In genomic region chr13:114157869-114158495, GRCh38 we compare ENCODE assay signal across 36 cellular contexts. TPM values are rescaled to one million over a fixed set of nuclear protein-coding genes. Genes with fewer than 3 reads are reported as not detected.
DNase-seq lines count a peak whose midpoint lies in the region; ATAC-seq, FAIRE-seq and TF ChIP-seq lines count a peak whose summit lies in the region.
"Had no signal": no experiment of that assay in that cellular context is flagged by ENCODE, and none has a peak within 500 bp of the region (broad histone marks: within the 10 kb centered on the region; RNA-seq: fewer than 3 reads in every experiment).

No MANE protein-coding gene starts in this region.

- no peaks in the 10 kb centered on the region for H3K27me3 ChIP-seq in CD4-positive, alpha-beta T cell (ENCODE audit: control insufficient read depth, insufficient read depth, low read length)
- H3K27me3 ChIP-seq: ascending aorta, neural progenitor cell, tibial nerve had no signal

- peaks cover 0 to 8% of the 10 kb centered on the region in 2 donors for H3K4me1 ChIP-seq in kidney (ENCODE audit: control insufficient read depth in 1 of 2, insufficient read depth in 1 of 2, low read depth in 1 of 2, low read length in 2 of 2)

- no peaks in the 10 kb centered on the region for H3K36me3 ChIP-seq in kidney (ENCODE audit: control insufficient read depth in 1 of 2, insufficient read depth in 2 of 2, low read length in 2 of 2)
- H3K36me3 ChIP-seq: ascending aorta, left ventricle myocardium inferior, neural progenitor cell, sigmoid colon, tibial nerve had no signal

- POLR2A ChIA-PET in CD4-positive, alpha-beta T cell (lab: Charles Lee), result interaction anchor here (0.8 to 2.5 kb wide), 4 partner anchors 10 to 62 kb away, joined by 4 to 12 read pairs (median 7); no protein-coding TSS in a partner anchor

- H3K4me1 Mint-ChIP-seq in T-helper 1 cell treated with Interleukin-12 subunit alpha and Interleukin-12 subunit beta and Interleukin-4 antibody, amounts not matched to agents 30 μg/mL and 1 μg/mL, for 36 hours (ENCODE audit: low read depth), result peaks cover 58% of the 10 kb centered on the region
- H3K4me1 Mint-ChIP-seq in CD4-positive, alpha-beta T cell (ENCODE audit: low read depth), result peaks cover 86% of the 10 kb centered on the region
- peaks cover 48% of the 10 kb centered on the region for H3K4me1 Mint-ChIP-seq in T-helper 17 cell

- H3K9ac ChIP-seq in kidney (ENCODE audit: low read length in 2 of 2), result no peak overlapping the region
- H3K9ac ChIP-seq: neural progenitor cell had no signal

- no peak for TF ChIP-seq CTCF in CD4-positive, alpha-beta T cell (IDR thresholded peaks at IDR 0.05)
- TF ChIP-seq CTCF in kidney (IDR thresholded peaks at IDR 0.05; ENCODE audit: borderline replicate concordance, extremely low read depth, insufficient read depth), result no peak

- intact Hi-C loops in CD4-positive, alpha-beta T cell (cut with DNase I, micrococcal nuclease), result no loop called here
- intact Hi-C loops in kidney (cut with DNase I), result no loop called here

- peaks cover 24% of the 10 kb centered on the region for H3K9me3 Mint-ChIP-seq in T-helper 1 cell treated with Interleukin-12 subunit alpha and Interleukin-12 subunit beta and Interleukin-4 antibody, amounts not matched to agents 30 μg/mL and 1 μg/mL, for 36 hours
- H3K9me3 Mint-ChIP-seq in CD4-positive, alpha-beta T cell, result no peaks in the 10 kb centered on the region

- DNase-seq in T-helper 1 cell (no peak), T-helper 17 cell (no peak), kidney (peak; percentile 43), RCC 7860 (ENCODE audit: low spot score) (no peak), NAMALWA (ENCODE audit: low spot score) (no peak)
- peak in 2 of 10 experiments; percentile 34 to 42 for DNase-seq in CD4-positive, alpha-beta T cell
- no peak for DNase-seq in stimulated activated CD4-positive, alpha-beta T cell treated with anti-CD3 and anti-CD28 coated beads, Interleukin-2, amount 100 ng/mL, for 48 hours
- DNase-seq: activated CD4-positive, alpha-beta T cell treated with anti-CD3 and anti-CD28 coated beads for 48 hours; activated naive CD4-positive, alpha-beta T cell treated with anti-CD3 and anti-CD28 coated beads, Interleukin-2, amount 50 U/mL, for 16 hours; activated T-cell treated with anti-CD3 and anti-CD28 coated beads, Interleukin-2, amount 50 U/mL, for 72 hours; cortex of kidney; glutamatergic neuron; GOT3; left ventricle myocardium inferior; mesenchymal stem cell; NCI-H146; NCI-H2107; NCI-H345; PC-3; SHP77; sigmoid colon; stimulated activated CD4-positive, alpha-beta T cell treated with anti-CD3 and anti-CD28 coated beads, Interleukin-4, amount 100 ng/mL, for 24 hours; T1000 had no signal

- H3K36me3 Mint-ChIP-seq in T-helper 1 cell treated with Interleukin-12 subunit alpha and Interleukin-12 subunit beta and Interleukin-4 antibody, amounts not matched to agents 30 μg/mL and 1 μg/mL, for 36 hours (ENCODE audit: low read depth), result peaks cover 40% of the 10 kb centered on the region
- H3K36me3 Mint-ChIP-seq in CD4-positive, alpha-beta T cell (ENCODE audit: low read depth), result peaks cover 6% of the 10 kb centered on the region
- no peaks in the 10 kb centered on the region for H3K36me3 Mint-ChIP-seq in T-helper 17 cell (ENCODE audit: low read depth)
- H3K36me3 Mint-ChIP-seq: neural progenitor cell had no signal

- no peak overlapping the region for H3K27ac ChIP-seq in CD4-positive, alpha-beta T cell (ENCODE audit: low read depth, low read length)
- H3K27ac ChIP-seq in kidney (ENCODE audit: low read depth in 2 of 2, low read length in 2 of 2), result no peak overlapping the region
- H3K27ac ChIP-seq: 22Rv1, ascending aorta, C4-2B, left ventricle myocardium inferior, neural progenitor cell, sigmoid colon, tibial nerve, VCaP had no signal

- H3K4me3 Mint-ChIP-seq in T-helper 1 cell treated with Interleukin-12 subunit alpha and Interleukin-12 subunit beta and Interleukin-4 antibody, amounts not matched to agents 30 μg/mL and 1 μg/mL, for 36 hours, result peak overlapping the region; percentile 13
- peak overlapping the region; percentile 70 for H3K4me3 Mint-ChIP-seq in CD4-positive, alpha-beta T cell
- no peak overlapping the region for H3K4me3 Mint-ChIP-seq in T-helper 17 cell
- H3K4me3 Mint-ChIP-seq: activated T-cell treated with anti-CD3 and anti-CD28 coated beads, Interleukin-2, amount 50 U/mL, for 72 hours; neural progenitor cell had no signal

- H3K27ac Mint-ChIP-seq in T-helper 1 cell treated with Interleukin-12 subunit alpha and Interleukin-12 subunit beta and Interleukin-4 antibody, amounts not matched to agents 30 μg/mL and 1 μg/mL, for 36 hours, result peak overlapping the region; percentile 15
- peak overlapping the region; percentile 93 for H3K27ac Mint-ChIP-seq in CD4-positive, alpha-beta T cell
- H3K27ac Mint-ChIP-seq in T-helper 17 cell, result peak overlapping the region; percentile 49
- H3K27ac Mint-ChIP-seq: activated T-cell treated with anti-CD3 and anti-CD28 coated beads, Interleukin-2, amount 50 U/mL, for 72 hours; neural progenitor cell had no signal

- FAIRE-seq in kidney (lab: Jason Lieb, UNC) (no peak), RCC 7860 (lab: Jason Lieb, UNC) (no peak)
- FAIRE-seq: GM19239, islet of Langerhans had no signal

- H3K4me3 ChIP-seq in kidney (ENCODE audit: low read length in 2 of 2), result no peak overlapping the region
- H3K4me3 ChIP-seq: ascending aorta, left ventricle myocardium inferior, neural progenitor cell, sigmoid colon, tibial nerve had no signal

- CTCF ChIA-PET in CD4-positive, alpha-beta T cell (lab: Charles Lee), result no interaction called here

- peak; percentile 37 for ATAC-seq in CD4-positive, alpha-beta T cell (ENCODE audit: poor library complexity)
- ATAC-seq in T-helper 17 cell, result peak; percentile 37
- ATAC-seq: esophagus mucosa, PC-3 had no signal

- peaks cover 5% of the 10 kb centered on the region for H3K27me3 Mint-ChIP-seq in T-helper 1 cell treated with Interleukin-12 subunit alpha and Interleukin-12 subunit beta and Interleukin-4 antibody, amounts not matched to agents 30 μg/mL and 1 μg/mL, for 36 hours (ENCODE audit: low read depth)
- no peaks in the 10 kb centered on the region for H3K27me3 Mint-ChIP-seq in CD4-positive, alpha-beta T cell
- H3K27me3 Mint-ChIP-seq in T-helper 17 cell, result no peaks in the 10 kb centered on the region

- no peaks in the 10 kb centered on the region for H3K9me3 ChIP-seq in CD4-positive, alpha-beta T cell (ENCODE audit: control insufficient read depth, low read length)
- H3K9me3 ChIP-seq in T-helper 17 cell (ENCODE audit: control insufficient read depth, low read length, poor library complexity, severe bottlenecking) (no peaks in the 10 kb centered on the region), kidney (ENCODE audit: control insufficient read depth in 1 of 2, low read length in 2 of 2) (no peaks in the 10 kb centered on the region)
- H3K9me3 ChIP-seq: ascending aorta, left ventricle myocardium inferior, sigmoid colon, tibial nerve had no signal

RNA-seq across cellular contexts. Expression of gene CFAP97D2, which starts 21.1 kb away (rescaled TPM):
- under 1 TPM; 0.47 to 0.52 TPM for total RNA-seq in CD4-positive, alpha-beta T cell
- total RNA-seq in T-helper 17 cell (not detected), kidney (not detected)
- not detected for polyA plus RNA-seq in kidney (ENCODE audit: insufficient read depth, low read depth, low replicate concordance)
- total RNA-seq: ascending aorta, Daoy, esophagus mucosa, fibroblast of villous mesenchyme, HT1080, left ventricle myocardium inferior, PC-3, sigmoid colon, tibial nerve had no signal

RNA-seq across cellular contexts. Expression of gene RASA3, which starts 25.6 kb away (rescaled TPM):
- total RNA-seq in CD4-positive, alpha-beta T cell, result 100 to 1,000 TPM; 181 to 184 TPM
- 100 to 1,000 TPM; 204 to 215 TPM for total RNA-seq in T-helper 17 cell
- 28.8 TPM for total RNA-seq in kidney
- polyA plus RNA-seq in kidney (ENCODE audit: insufficient read depth, low read depth, low replicate concordance), result 4.2 TPM

Comparison
In these comparisons a context has a peak if more than half of its experiments do, and no peak if none do; other contexts are left out.
1. H3K27ac Mint-ChIP-seq: peak in every context shown above with its lines; median percentile 93 in CD4-positive, alpha-beta T cell; 49 in T-helper 17 cell; 15 in T-helper 1 cell treated with Interleukin-12 subunit alpha and Interleukin-12 subunit beta and Interleukin-4 antibody, amounts not matched to agents 30 μg/mL and 1 μg/mL, for 36 hours.